13 cellular contexts compared by ENCODE assay signal in genomic region chr7:137920637-137921473, GRCh38.
DNase-seq lines count a peak whose midpoint lies in the region; ATAC-seq and TF ChIP-seq lines count a peak whose summit lies in the region.
"Had no signal": no experiment of that assay in that cellular context is flagged by ENCODE, and none has a peak within 500 bp of the region (broad histone marks: within the 10 kb centered on the region; RNA-seq: fewer than 3 reads in every experiment).

No MANE protein-coding gene starts in this region.

- TF ChIP-seq POLR2A in Peyer's patch (IDR thresholded peaks at IDR 0.05) (no peak), gastrocnemius medialis (IDR thresholded peaks at IDR 0.05) (no peak)

- no peak for TF ChIP-seq CTCF in AG10803 (conservative IDR thresholded peaks at IDR 0.05; ENCODE audit: low read length)
- TF ChIP-seq CTCF in Peyer's patch (IDR thresholded peaks at IDR 0.05): no peak
- no peak for TF ChIP-seq CTCF in gastrocnemius medialis (IDR thresholded peaks at IDR 0.05 in 4 of 5, conservative IDR thresholded peaks at IDR 0.05 in 1 of 5)

- H3K27me3 ChIP-seq in Peyer's patch (no peaks in the 10 kb centered on the region), gastrocnemius medialis (no peaks in the 10 kb centered on the region)
- H3K27me3 ChIP-seq: testis had no signal

- in situ Hi-C loops in gastrocnemius medialis (cut with MboI; ENCODE audit: low sequenced_read_pairs in 4 of 4): no loop called here

- WGBS in mesodermal cell (ENCODE audit: insufficient coverage in 2 of 2), 2 experiments: 79 to 90% methylated on average over 2 to 5 of the region's 6 CpGs

- H3K36me3 ChIP-seq in Peyer's patch (peaks cover 0 to 15% (median 0%) of the 10 kb centered on the region in 3 donors), mesodermal cell (ENCODE audit: control insufficient read depth, insufficient read depth, low read length) (peaks cover 67% of the 10 kb centered on the region), gastrocnemius medialis (no peaks in the 10 kb centered on the region)

- peak overlapping the region in 3 of 4 donors; percentile 3 to 30 (median 20) for H3K27ac ChIP-seq in Peyer's patch
- H3K27ac ChIP-seq in mesodermal cell (ENCODE audit: low read depth, low read length, severe bottlenecking): peak overlapping the region; percentile 11
- H3K27ac ChIP-seq in gastrocnemius medialis: no peak overlapping the region
- H3K27ac ChIP-seq: lower lobe of right lung, parathyroid adenoma had no signal

- no peak for ATAC-seq in gastrocnemius medialis
- ATAC-seq in GM18858 (IDR thresholded peaks at IDR 0.05; ENCODE audit: unreplicated experiment): no peak

- no peaks in the 10 kb centered on the region for H3K9me3 ChIP-seq in Peyer's patch
- no peaks in the 10 kb centered on the region for H3K9me3 ChIP-seq in mesodermal cell (ENCODE audit: control insufficient read depth, low read length)
- no peaks in the 10 kb centered on the region for H3K9me3 ChIP-seq in gastrocnemius medialis
- H3K9me3 ChIP-seq: lower lobe of right lung, testis had no signal

- no peak overlapping the region for H3K4me3 ChIP-seq in AG10803 (ENCODE audit: low read length)
- no peak overlapping the region for H3K4me3 ChIP-seq in Peyer's patch
- no peak overlapping the region for H3K4me3 ChIP-seq in mesodermal cell (ENCODE audit: extremely low read depth, insufficient read depth, low read length, poor library complexity, severe bottlenecking)
- H3K4me3 ChIP-seq in gastrocnemius medialis: no peak overlapping the region
- H3K4me3 ChIP-seq: lower lobe of right lung, testis had no signal

- DNase-seq in AG10803 (ENCODE audit: low read depth) (peak; percentile 62), Peyer's patch (no peak), fibroblast of gingiva (ENCODE audit: low read depth) (peak; percentile 47), gastrocnemius medialis (no peak), NCI-H1092 (lab: John Stamatoyannopoulos, UW) (no peak), HT-29 (ENCODE audit: low spot score) (no peak)
- DNase-seq: AML-193, lower lobe of right lung, NCI-H2029, testis had no signal

- intact Hi-C loops in gastrocnemius medialis (cut with DNase I; ENCODE audit: low total_unique reads): no loop called here

- peaks cover 0 to 10% (median 0%) of the 10 kb centered on the region in 4 donors for H3K4me1 ChIP-seq in Peyer's patch
- peaks cover 25% of the 10 kb centered on the region for H3K4me1 ChIP-seq in mesodermal cell (ENCODE audit: control insufficient read depth, insufficient read depth, low read length, poor library complexity, severe bottlenecking)
- peaks cover 0 to 6% of the 10 kb centered on the region in 2 donors for H3K4me1 ChIP-seq in gastrocnemius medialis
- H3K4me1 ChIP-seq: lower lobe of right lung, testis had no signal

Comparison
In these comparisons a context has a peak if more than half of its experiments do, and no peak if none do; other contexts are left out.
1. DNase-seq: peak in AG10803 (single experiment) and fibroblast of gingiva (single experiment); none in Peyer's patch (0 of 3), gastrocnemius medialis (0 of 2), NCI-H1092 (single experiment) and HT-29 (single experiment).
2. H3K27ac ChIP-seq: peak in Peyer's patch (3 of 4) and mesodermal cell (single experiment); none in gastrocnemius medialis (0 of 4).